16 cellular contexts compared by ENCODE assay signal in the genomic region with DNA sequence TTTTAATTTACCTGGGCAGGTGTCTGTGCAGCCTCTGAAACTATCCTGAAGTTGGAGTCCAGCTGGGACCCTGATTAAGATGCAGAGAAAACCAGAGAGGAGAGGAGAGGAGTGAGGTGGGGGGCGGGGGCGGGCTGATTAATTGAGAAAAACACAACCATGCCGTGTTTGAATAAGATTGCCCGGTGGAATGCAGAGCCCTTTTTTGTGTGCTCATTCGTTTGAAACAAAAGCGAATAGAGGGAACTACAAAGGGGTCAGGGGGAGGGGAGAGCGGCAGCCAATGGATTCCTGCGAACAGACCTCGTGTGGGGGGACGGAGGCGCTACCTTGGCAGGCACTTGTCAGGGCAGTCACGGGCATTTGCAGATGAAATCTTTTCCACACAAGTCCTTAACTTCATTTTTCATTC.
DNase-seq lines count a peak whose midpoint lies in the region; ATAC-seq and TF ChIP-seq lines count a peak whose summit lies in the region.
"Had no signal": no experiment of that assay in that cellular context is flagged by ENCODE, and none has a peak within 500 bp of the region (broad histone marks: within the 10 kb centered on the region; RNA-seq: fewer than 3 reads in every experiment).

No MANE protein-coding gene starts in this region.

- peaks cover 20% of the 10 kb centered on the region for H4K20me1 ChIP-seq in MM.1S (ENCODE audit: insufficient read depth, low read length)

- peak overlapping the region; percentile 74 for H3K4me3 Mint-ChIP-seq in type B pancreatic cell
- H3K4me3 Mint-ChIP-seq: activated CD8-positive, alpha-beta memory T cell treated with anti-CD3 and anti-CD28 coated beads, Interleukin-2, amount 10 ng/mL, durations not matched to agents 7 days and 5 days; activated naive CD4-positive, alpha-beta T cell treated with anti-CD3 and anti-CD28 coated beads, Interleukin-2, amount 50 U/mL, for 24 hours had no signal

- H3K79me2 ChIP-seq in MM.1S (ENCODE audit: low read length) = peaks cover 93% of the 10 kb centered on the region

- no peak overlapping the region for H3K4me3 ChIP-seq in MM.1S (ENCODE audit: low read length)
- H3K4me3 ChIP-seq: SJCRH30, skin epidermis had no signal

- H3K4me1 Mint-ChIP-seq in type B pancreatic cell (ENCODE audit: unreplicated experiment) = peaks cover 55% of the 10 kb centered on the region
- H3K4me1 Mint-ChIP-seq: activated CD8-positive, alpha-beta memory T cell treated with anti-CD3 and anti-CD28 coated beads, Interleukin-2, amount 10 ng/mL, durations not matched to agents 7 days and 5 days; activated naive CD4-positive, alpha-beta T cell treated with anti-CD3 and anti-CD28 coated beads, Interleukin-2, amount 50 U/mL, for 24 hours; naive B cell had no signal

- no peaks in the 10 kb centered on the region for H3K27me3 ChIP-seq in MM.1S (replicated peaks; ENCODE audit: insufficient read depth, low read length)
- H3K27me3 ChIP-seq: SJCRH30 had no signal

- TF ChIP-seq CTCF in type B pancreatic cell (conservative IDR thresholded peaks at IDR 0.05) (no peak), MM.1S (IDR thresholded peaks at IDR 0.05; ENCODE audit: low read length) (no peak)

- H3F3A ChIP-seq in MM.1S (ENCODE audit: insufficient read depth, low read length) = no peaks in the 10 kb centered on the region

- no peak overlapping the region for H3K4me2 ChIP-seq in MM.1S (ENCODE audit: low read depth, low read length)

- no peaks in the 10 kb centered on the region for H3K27me3 Mint-ChIP-seq in type B pancreatic cell
- H3K27me3 Mint-ChIP-seq: activated CD8-positive, alpha-beta memory T cell treated with anti-CD3 and anti-CD28 coated beads, Interleukin-2, amount 10 ng/mL, durations not matched to agents 7 days and 5 days had no signal

- H3K27ac Mint-ChIP-seq in type B pancreatic cell = peak overlapping the region; percentile 82
- H3K27ac Mint-ChIP-seq: activated CD8-positive, alpha-beta memory T cell treated with anti-CD3 and anti-CD28 coated beads, Interleukin-2, amount 10 ng/mL, durations not matched to agents 7 days and 5 days; activated naive CD4-positive, alpha-beta T cell treated with anti-CD3 and anti-CD28 coated beads, Interleukin-2, amount 50 U/mL, for 24 hours had no signal

- no peak overlapping the region for H3K9ac ChIP-seq in MM.1S (ENCODE audit: low read length)

- no peaks in the 10 kb centered on the region for H3K9me3 Mint-ChIP-seq in type B pancreatic cell
- H3K9me3 Mint-ChIP-seq: activated naive CD4-positive, alpha-beta T cell treated with anti-CD3 and anti-CD28 coated beads, Interleukin-2, amount 50 U/mL, for 24 hours had no signal

- peak; percentile 39 for DNase-seq in NCI-H2107 treated with DMSO at 0.1 percent for 48 hours (lab: John Stamatoyannopoulos, UW; ENCODE audit: unreplicated experiment)
- DNase-seq in NCI-H2107 (lab: John Stamatoyannopoulos, UW) = no peak
- peak; percentile 33 for DNase-seq in medulla oblongata (ENCODE audit: extremely low spot score)
- DNase-seq in type B pancreatic cell (ENCODE audit: extremely low spot score, unreplicated experiment) = no peak
- DNase-seq in MM.1S = no peak
- no peak for DNase-seq in stimulated activated CD4-positive, alpha-beta T cell treated with anti-CD3 and anti-CD28 coated beads, Interleukin-2, amount 100 ng/mL, for 24 hours
- DNase-seq: activated CD8-positive, alpha-beta memory T cell treated with anti-CD3 and anti-CD28 coated beads, Interleukin-2, amount 10 ng/mL, durations not matched to agents 7 days and 5 days; KBM-7; naive B cell; NCI-H1436 treated with DMSO at 0.1 percent for 48 hours; NK-92 treated with Interleukin-12 subunit alpha and Interleukin-12 subunit beta, amount 100 ng/mL, for 24 hours; SJCRH30 had no signal

- H2AFZ ChIP-seq in MM.1S (ENCODE audit: low read length) = no peak overlapping the region

- ATAC-seq in GM21619 (IDR thresholded peaks at IDR 0.05; ENCODE audit: unreplicated experiment) = no peak
- ATAC-seq: activated CD8-positive, alpha-beta memory T cell treated with anti-CD3 and anti-CD28 coated beads, Interleukin-2, amount 10 ng/mL, durations not matched to agents 7 days and 5 days had no signal

- H3K36me3 ChIP-seq in MM.1S (replicated peaks; ENCODE audit: insufficient read depth, low read length) = no peaks in the 10 kb centered on the region
- H3K36me3 ChIP-seq: SJCRH30 had no signal

- H3K9me3 ChIP-seq in MM.1S (replicated peaks; ENCODE audit: insufficient read depth, low read length) = no peaks in the 10 kb centered on the region

- H3K4me1 ChIP-seq in MM.1S (ENCODE audit: low read length) = no peaks in the 10 kb centered on the region; the same call in 1 of the 2 replicates

- peaks cover 4% of the 10 kb centered on the region for H3K36me3 Mint-ChIP-seq in type B pancreatic cell
- H3K36me3 Mint-ChIP-seq: activated CD8-positive, alpha-beta memory T cell treated with anti-CD3 and anti-CD28 coated beads, Interleukin-2, amount 10 ng/mL, durations not matched to agents 7 days and 5 days; activated naive CD4-positive, alpha-beta T cell treated with anti-CD3 and anti-CD28 coated beads, Interleukin-2, amount 50 U/mL, for 24 hours had no signal

- H3K27ac ChIP-seq in cingulate gyrus (ENCODE audit: low read depth, low read length) (peak overlapping the region; percentile 88), MM.1S (ENCODE audit: low read length) (no peak overlapping the region)

- no peaks in the 10 kb centered on the region for H3K9me2 ChIP-seq in MM.1S (replicated peaks; ENCODE audit: insufficient read depth, low read length)

Comparison
In these comparisons a context has a peak if more than half of its experiments do, and no peak if none do; other contexts are left out.
1. DNase-seq: peak in NCI-H2107 treated with DMSO at 0.1 percent for 48 hours (single experiment) and medulla oblongata (single experiment); none in NCI-H2107 (single experiment), type B pancreatic cell (single experiment), MM.1S (single experiment) and stimulated activated CD4-positive, alpha-beta T cell treated with anti-CD3 and anti-CD28 coated beads, Interleukin-2, amount 100 ng/mL, for 24 hours (0 of 2).